In genomic region chr3:159882784-159883779, GRCh38 we compare ENCODE assay signal across 9 cellular contexts. TPM values are rescaled to one million over a fixed set of nuclear protein-coding genes. Genes with fewer than 3 reads are reported as not detected.
A peak's percentile ranks its signal among the peaks of the same experiment; 100 is the strongest.
DNase-seq lines count a peak whose midpoint lies in the region; FAIRE-seq and TF ChIP-seq lines count a peak whose summit lies in the region.
"Had no signal": no experiment of that assay in that cellular context is flagged by ENCODE, and none has a peak within 500 bp of the region (broad histone marks: within the 10 kb centered on the region; RNA-seq: fewer than 3 reads in every experiment).

No MANE protein-coding gene starts in this region.

- intact Hi-C loops in colonic mucosa (cut with DNase I): no loop called here

- H3K9me3 ChIP-seq in fibroblast of lung (ENCODE audit: control insufficient read depth, insufficient read depth, low read depth, low read length): no peaks in the 10 kb centered on the region
- H3K9me3 ChIP-seq in colonic mucosa: no peaks in the 10 kb centered on the region

- H3K36me3 ChIP-seq in fibroblast of lung (ENCODE audit: control insufficient read depth, insufficient read depth, low read length) (no peaks in the 10 kb centered on the region), colonic mucosa (no peaks in the 10 kb centered on the region)

- TF ChIP-seq POLR2A in GM12891 (IDR thresholded peaks at IDR 0.05; ENCODE audit: low read depth, low read length): no peak

- peak overlapping the region; percentile 4 for H3K27ac ChIP-seq in fibroblast of lung (ENCODE audit: insufficient read depth, low read length)
- H3K27ac ChIP-seq in colonic mucosa: no peak overlapping the region

- H3K9ac ChIP-seq in fibroblast of lung (ENCODE audit: insufficient read depth, low read length) (no peak overlapping the region), colonic mucosa (ENCODE audit: low read depth in 2 of 2, low read length in 2 of 2) (no peak overlapping the region)

- TF ChIP-seq CTCF in fibroblast of lung (conservative IDR thresholded peaks at IDR 0.05 in 1 of 2, IDR thresholded peaks at IDR 0.05 in 1 of 2; ENCODE audit: low read depth in 1 of 2, low read length in 2 of 2): no peak
- no peak for TF ChIP-seq CTCF in GM13976 (IDR thresholded peaks at IDR 0.05; ENCODE audit: borderline replicate concordance, control extremely low read depth, extremely low read depth, insufficient read depth, missing control alignments)
- TF ChIP-seq CTCF in colonic mucosa (IDR thresholded peaks at IDR 0.05): no peak

- in situ Hi-C loops in GM13976 (cut with MboI; ENCODE audit: low sequenced_read_pairs, unreplicated experiment): loop anchor here (5.0 to 25.0 kb wide), 2 partner anchors 119 to 454 kb away; no protein-coding TSS in a partner anchor

- H2AFZ ChIP-seq in fibroblast of lung (ENCODE audit: low read length): no peak overlapping the region

- no peaks in the 10 kb centered on the region for H4K20me1 ChIP-seq in fibroblast of lung (ENCODE audit: control insufficient read depth, extremely low read depth, insufficient read depth, low read length)

- H3K27me3 ChIP-seq in fibroblast of lung (ENCODE audit: control insufficient read depth, insufficient read depth, low read length) (no peaks in the 10 kb centered on the region), colonic mucosa (no peaks in the 10 kb centered on the region)

- DNase-seq in GM12891 (ENCODE audit: insufficient read length, low spot score) (no peak), NCI-H526 treated with DMSO at 0.1 percent for 48 hours (lab: John Stamatoyannopoulos, UW) (peak; percentile 66), fibroblast of lung (ENCODE audit: low read depth in 2 of 2) (peak; percentile 81 to 92), retina (peak; percentile 55), GM13976 (ENCODE audit: low spot score) (no peak), RPMI8226 (no peak), colonic mucosa (no peak)
- DNase-seq in activated T-cell treated with anti-CD3 and anti-CD28 coated beads, Interleukin-2, amount 50 U/mL, for 48 hours: no peak

- H3K4me3 ChIP-seq in fibroblast of lung (replicated peaks in 1 of 4; ENCODE audit: control extremely low read depth in 1 of 4, insufficient read depth in 1 of 4, low read depth in 3 of 4, low read length in 4 of 4) (no peak overlapping the region), colonic mucosa (no peak overlapping the region)

- no peak overlapping the region for H3K4me2 ChIP-seq in fibroblast of lung (ENCODE audit: extremely low read depth, insufficient read depth, low read length)

- H3K79me2 ChIP-seq in fibroblast of lung (ENCODE audit: control insufficient read depth, insufficient read depth, low read length): peaks cover 19% of the 10 kb centered on the region

- FAIRE-seq in GM12891 (lab: Jason Lieb, UNC): peak; percentile 9

- H3K4me1 ChIP-seq in fibroblast of lung (ENCODE audit: control insufficient read depth, extremely low read depth, insufficient read depth, low read length) (peaks cover 22% of the 10 kb centered on the region), colonic mucosa (no peaks in the 10 kb centered on the region)

TF ChIP-seq in GM12891, 5 proteins besides CTCF, POLR2A, EP300 and RAD21:
- TF ChIP-seq SPI1 (IDR thresholded peaks at IDR 0.05; ENCODE audit: low read depth, low read length) (no peak), POLR2AphosphoS5 (IDR thresholded peaks at IDR 0.05; ENCODE audit: low read depth, low read length) (no peak), POU2F2 (IDR thresholded peaks at IDR 0.05; ENCODE audit: low read depth, low read length) (no peak), PAX5 (IDR thresholded peaks at IDR 0.05; ENCODE audit: insufficient read depth, low read length, severe bottlenecking) (no peak), TAF1 (IDR thresholded peaks at IDR 0.05; ENCODE audit: low read depth, low read length) (no peak)

RNA-seq across cellular contexts. Expression of gene SCHIP1, which starts 43.4 kb away (rescaled TPM):
- polyA plus RNA-seq in GM12891 (2012; ENCODE audit: low read depth, missing spikeins): 2.8 TPM
- 6.9 and 8.8 TPM in 2 replicates for total RNA-seq in fibroblast of lung
- 2.3 and 4.1 TPM in 2 replicates for polyA plus RNA-seq in fibroblast of lung
- polyA plus RNA-seq in fibroblast of lung (2012): 1.5 and 5.7 TPM in 2 replicates
- 0.11 and 0.43 TPM in 2 replicates for polyA minus RNA-seq in fibroblast of lung (ENCODE audit: low replicate concordance)
- total RNA-seq in colonic mucosa: 1 to 10 TPM in 1 of 2 donors, under 1 TPM in 1; 0.35 to 2.5 TPM
- total RNA-seq: activated T-helper 17 cell treated with anti-CD3 and anti-CD28 coated beads, Interleukin-2, amount 50 U/mL, for 72 hours had no signal

Comparison
In these comparisons a context has a peak if more than half of its experiments do, and no peak if none do; other contexts are left out.
1. DNase-seq: peak in NCI-H526 treated with DMSO at 0.1 percent for 48 hours (single experiment), fibroblast of lung (2 of 2) and retina (single experiment); none in GM12891 (single experiment), GM13976 (single experiment), RPMI8226 (single experiment), colonic mucosa (single experiment) and activated T-cell treated with anti-CD3 and anti-CD28 coated beads, Interleukin-2, amount 50 U/mL, for 48 hours (0 of 2).